ENCODE assay signal across 27 cellular contexts in the genomic region with DNA sequence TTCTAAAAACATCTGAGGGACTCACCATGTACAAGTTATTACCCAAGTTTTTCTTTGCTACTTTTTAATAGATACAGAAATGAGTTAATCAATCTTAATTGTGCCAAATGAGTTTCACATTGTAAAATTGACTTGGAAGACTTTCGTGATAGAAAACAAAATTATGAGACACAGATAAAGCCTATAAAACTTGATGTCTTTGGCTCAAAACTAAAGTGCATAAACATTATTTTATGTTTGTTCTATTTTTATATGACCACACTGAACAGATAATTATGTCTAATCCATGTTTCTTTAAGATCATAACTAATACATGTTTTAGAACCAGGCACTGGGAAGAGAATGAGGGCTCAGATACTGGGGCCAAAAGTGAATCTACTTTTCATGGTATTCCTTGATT.
"Had no signal": no experiment of that assay in that cellular context is flagged by ENCODE, and none has a peak within 500 bp of the region (broad histone marks: within the 10 kb centered on the region; RNA-seq: fewer than 3 reads in every experiment).

No MANE protein-coding gene starts in this region.

- H3K4me3 Mint-ChIP-seq: natural killer cell treated with Interleukin-12 subunit alpha and Interleukin-12 subunit beta and Interleukin-15 and Interleukin-18, amount 100 ng/mL, for 72 hours; neural progenitor cell; stimulated activated effector memory CD8-positive, alpha-beta T cell treated with anti-CD3 and anti-CD28 coated beads, Interleukin-12 subunit alpha, Interleukin-12 subunit beta, amount 100 ng/mL, for 72 hours; stimulated activated naive B cell treated with anti-CD40 and anti-IgM and Interleukin-4, amounts not matched to agents 10 μg/mL and 1 μg/mL and 100 μg/mL, for 72 hours; stimulated activated naive CD8-positive, alpha-beta T cell treated with anti-CD3 and anti-CD28 coated beads, Interleukin-15, Interleukin-2, amounts not matched to agents 100 ng/mL and 50 ng/mL, for 24 hours had no signal

- H3K27ac ChIP-seq: neural progenitor cell, ovary, parathyroid adenoma, psoas muscle, right lobe of liver, sigmoid colon, stomach, thoracic aorta, thyroid gland, tibial nerve, upper lobe of left lung, vagina had no signal

- H3K27ac Mint-ChIP-seq: natural killer cell treated with Interleukin-12 subunit alpha and Interleukin-12 subunit beta and Interleukin-15 and Interleukin-18, amount 100 ng/mL, for 72 hours; neural progenitor cell; progenitor cell of endocrine pancreas; stimulated activated effector memory CD8-positive, alpha-beta T cell treated with anti-CD3 and anti-CD28 coated beads, Interleukin-12 subunit alpha, Interleukin-12 subunit beta, amount 100 ng/mL, for 72 hours; stimulated activated naive B cell treated with anti-CD40 and anti-IgM and Interleukin-4, amounts not matched to agents 10 μg/mL and 1 μg/mL and 100 μg/mL, for 72 hours; stimulated activated naive CD8-positive, alpha-beta T cell treated with anti-CD3 and anti-CD28 coated beads, Interleukin-15, Interleukin-2, amounts not matched to agents 100 ng/mL and 50 ng/mL, for 24 hours had no signal

- ATAC-seq: natural killer cell treated with Interleukin-12 subunit alpha and Interleukin-12 subunit beta and Interleukin-15 and Interleukin-18, amount 100 ng/mL, for 72 hours; psoas muscle; right cardiac atrium; right lobe of liver; stimulated activated effector memory CD8-positive, alpha-beta T cell treated with anti-CD3 and anti-CD28 coated beads, Interleukin-12 subunit alpha, Interleukin-12 subunit beta, amount 100 ng/mL, for 72 hours; stimulated activated naive B cell treated with anti-CD40 and anti-IgM and Interleukin-4, amounts not matched to agents 10 μg/mL and 1 μg/mL and 100 μg/mL, for 72 hours had no signal

- H3K9me3 Mint-ChIP-seq: stimulated activated naive CD8-positive, alpha-beta T cell treated with anti-CD3 and anti-CD28 coated beads, Interleukin-15, Interleukin-2, amounts not matched to agents 100 ng/mL and 50 ng/mL, for 24 hours had no signal

- H3K4me3 ChIP-seq: neural progenitor cell, ovary, psoas muscle, right lobe of liver, sigmoid colon, stomach, thoracic aorta, thyroid gland, tibial nerve, upper lobe of left lung, vagina had no signal

- DNase-seq: occipital lobe; ovary; posterior cingulate gyrus; psoas muscle; right cardiac atrium; right lobe of liver; sigmoid colon; small intestine; stimulated activated CD4-positive, alpha-beta T cell treated with anti-CD3 and anti-CD28 coated beads, Interleukin-15, amount 100 ng/mL, for 24 hours; stimulated activated CD4-positive, alpha-beta T cell treated with anti-CD3 and anti-CD28 coated beads, Interleukin-2, amount 100 ng/mL, for 24 hours; stimulated activated CD4-positive, alpha-beta T cell treated with anti-CD3 and anti-CD28 coated beads, Interleukin-2, amount 100 ng/mL, for 48 hours; stimulated activated CD4-positive, alpha-beta T cell treated with anti-CD3 and anti-CD28 coated beads, Interleukin-4, amount 100 ng/mL, for 24 hours; stimulated activated naive B cell treated with anti-CD40 and anti-IgM and Interleukin-4, amounts not matched to agents 10 μg/mL and 1 μg/mL and 100 μg/mL, for 72 hours; stimulated activated naive CD4-positive, alpha-beta T cell treated with Interleukin-2 at 50 U/mL for 16 hours; stomach; thyroid gland; trophoblast cell; upper lobe of left lung had no signal

- H3K36me3 Mint-ChIP-seq: neural progenitor cell; stimulated activated effector memory CD8-positive, alpha-beta T cell treated with anti-CD3 and anti-CD28 coated beads, Interleukin-12 subunit alpha, Interleukin-12 subunit beta, amount 100 ng/mL, for 72 hours had no signal

- H3K4me1 Mint-ChIP-seq: stimulated activated effector memory CD8-positive, alpha-beta T cell treated with anti-CD3 and anti-CD28 coated beads, Interleukin-12 subunit alpha, Interleukin-12 subunit beta, amount 100 ng/mL, for 72 hours; stimulated activated naive B cell treated with anti-CD40 and anti-IgM and Interleukin-4, amounts not matched to agents 10 μg/mL and 1 μg/mL and 100 μg/mL, for 72 hours had no signal
